18 cellular contexts compared by ENCODE assay signal in genomic region chr19:17673937-17674799, GRCh38. TPM values are rescaled to one million over a fixed set of nuclear protein-coding genes. Genes with fewer than 3 reads are reported as not detected.
A peak's percentile ranks its signal among the peaks of the same experiment; 100 is the strongest.
DNase-seq lines count a peak whose midpoint lies in the region; ATAC-seq, FAIRE-seq and TF ChIP-seq lines count a peak whose summit lies in the region.
"Had no signal": no experiment of that assay in that cellular context is flagged by ENCODE, and none has a peak within 500 bp of the region (broad histone marks: within the 10 kb centered on the region; RNA-seq: fewer than 3 reads in every experiment).

No MANE protein-coding gene starts in this region.

- no peaks in the 10 kb centered on the region; a peak in 2 of 5 replicates for H3K27me3 ChIP-seq in K562 (ENCODE audit: control insufficient read depth in 2 of 2, insufficient read depth in 2 of 2, low read length in 2 of 2)
- H3K27me3 ChIP-seq: BE2C had no signal

- H3K36me3 ChIP-seq in HEK293 (ENCODE audit: control insufficient read depth in 2 of 2, insufficient read depth in 1 of 2, low read length in 2 of 2) (no peaks in the 10 kb centered on the region), K562 (ENCODE audit: control insufficient read depth, insufficient read depth, low read length) (no peaks in the 10 kb centered on the region)

- no peak for TF ChIP-seq RAD21 in K562 (CRISPR knock-in tag; conservative IDR thresholded peaks at IDR 0.05 in 1 of 2, IDR thresholded peaks at IDR 0.05 in 1 of 2)

- WGBS in K562 (ENCODE audit: insufficient coverage, low coverage, missing lambda C conversion rate), result 8% methylated on average over 17 of the region's 19 CpGs

- intact Hi-C loops in K562 (cut with micrococcal nuclease), result loop anchor here (10.0 kb wide), 1 partner anchor 219 kb away; no protein-coding TSS in a partner anchor

- no peaks in the 10 kb centered on the region for H3K9me1 ChIP-seq in K562 (ENCODE audit: control insufficient read depth, insufficient read depth, low read length)

- H4K20me1 ChIP-seq in K562 (replicated peaks; ENCODE audit: control insufficient read depth, insufficient read depth, low read length), result peaks cover 9% of the 10 kb centered on the region

- no peak overlapping the region for H2AFZ ChIP-seq in K562 (ENCODE audit: low read depth, low read length)
- H2AFZ ChIP-seq: PC-9 had no signal

- in situ Hi-C loops in K562 (cut with MboI), result no loop called here

- no peak for TF ChIP-seq POLR2A in K562 (conservative IDR thresholded peaks at IDR 0.05)

- H3K79me2 ChIP-seq in K562 (ENCODE audit: control insufficient read depth, insufficient read depth, low read length), result no peaks in the 10 kb centered on the region

- H3K9me3 ChIP-seq in HEK293 (ENCODE audit: control insufficient read depth, insufficient read depth, low read depth, low read length) (no peaks in the 10 kb centered on the region), K562 (replicated peaks; ENCODE audit: control insufficient read depth, insufficient read depth, low read depth, low read length) (no peaks in the 10 kb centered on the region)
- H3K9me3 ChIP-seq: BE2C had no signal

- CTCF ChIA-PET in HEK293 (lab: Yijun Ruan, JAX) (no interaction called here), K562 (lab: Yijun Ruan, JAX; ENCODE audit: low intra/inter-chr PET ratio) (no interaction called here)

- no TSS peak for BruUV-seq in K562 (replicated peaks; lab: Mats Ljungman, UMichigan)

- H3K4me2 ChIP-seq in K562 (ENCODE audit: insufficient read depth, low read length), result no peak overlapping the region
- H3K4me2 ChIP-seq: PC-9 had no signal

- 0 out of 4 replicates have a peak overlapping the region, but pooled peaks of 1 of the 2 experiments have one; percentile 55 for H3K9ac ChIP-seq in K562 (ENCODE audit: insufficient read depth in 1 of 2, low read depth in 2 of 2, low read length in 2 of 2)

- DNase-seq in Ammon's horn (ENCODE audit: low spot score) (peak; percentile 16), K562 (ENCODE audit: extremely low read depth in 1 of 4, low spot score in 3 of 4) (no peak), middle frontal gyrus (ENCODE audit: extremely low spot score, low spot score) (peak; percentile 27), left lobe of liver (ENCODE audit: low spot score) (no peak)
- DNase-seq: ACHN; BE2C; CD4-positive, alpha-beta memory T cell; DMS79; NCI-H1092 treated with DMSO at 0.1 percent for 48 hours; NCI-H1694 treated with DMSO at 0.1 percent for 48 hours; PC-9; SHP77 had no signal

- POLR2A ChIA-PET in HEK293 (lab: Yijun Ruan, JAX) (interaction anchor here (0.6 kb wide), 1 partner anchor 107 kb away, joined by 3 read pairs; no protein-coding TSS in a partner anchor), K562 (lab: Yijun Ruan, JAX) (interaction anchor here (1.0 kb wide), 1 partner anchor 254 kb away, joined by 3 read pairs; the partner anchor contains the start of gene MVB12A)

- ATAC-seq in K562 (no peak), left lobe of liver (no peak), GM18502 (IDR thresholded peaks at IDR 0.05; ENCODE audit: poor library complexity, unreplicated experiment) (no peak), GM21390 (IDR thresholded peaks at IDR 0.05; ENCODE audit: unreplicated experiment) (no peak)

- no peak for FAIRE-seq in K562 (lab: Jason Lieb, UNC)
- FAIRE-seq: G401.6, GM12892 had no signal

- no peaks in the 10 kb centered on the region for H3K4me1 ChIP-seq in HEK293 (ENCODE audit: control insufficient read depth, insufficient read depth, low read length)
- H3K4me1 ChIP-seq in K562 (replicated peaks in 1 of 2; ENCODE audit: control insufficient read depth in 2 of 2, insufficient read depth in 2 of 2, low read length in 2 of 2), result peaks cover 0 to 2% of the 10 kb centered on the region in 2 experiments; a peak in 1 of 5 replicates
- H3K4me1 ChIP-seq: BE2C had no signal

- H3K4me3 ChIP-seq in HEK293 (ENCODE audit: low read depth, low read length) (no peak overlapping the region), K562 (no peak overlapping the region)
- H3K4me3 ChIP-seq: PC-9 had no signal

- no peak for TF ChIP-seq EP300 in K562 (IDR thresholded peaks at IDR 0.05; ENCODE audit: low read length)

- H3K27ac ChIP-seq in HEK293 (ENCODE audit: extremely low read depth, low read depth, low read length), result no peak overlapping the region
- no peak overlapping the region for H3K27ac ChIP-seq in K562 (ENCODE audit: extremely low read depth, low read depth, low read length)
- H3K27ac ChIP-seq: HL-60, PC-9 had no signal

- TF ChIP-seq CTCF in HEK293 (tag by site-specific recombination; IDR thresholded peaks at IDR 0.05) (no peak), K562 (IDR thresholded peaks at IDR 0.05 in 2 of 3, conservative IDR thresholded peaks at IDR 0.05 in 1 of 3; ENCODE audit: insufficient read depth in 2 of 3, low read depth in 1 of 3, low read length in 3 of 3) (no peak)

TF ChIP-seq in HEK293, 187 proteins besides CTCF, POLR2A, EP300 and RAD21:
- TF ChIP-seq ZNF623 (tag by site-specific recombination; IDR thresholded peaks at IDR 0.05) (peak; percentile 92), RBAK (tag by site-specific recombination; IDR thresholded peaks at IDR 0.05) (no peak)

TF ChIP-seq in K562, 482 proteins besides CTCF, POLR2A, EP300 and RAD21:
- TF ChIP-seq BCOR (IDR thresholded peaks at IDR 0.05), result peak; percentile 73
- no peak for TF ChIP-seq TGIF2 (CRISPR knock-in tag; IDR thresholded peaks at IDR 0.05)
- peak; percentile 70; the same call in 1 of the 2 replicates for TF ChIP-seq SMARCA5 (IDR thresholded peaks at IDR 0.05)
- TF ChIP-seq RBM25 (IDR thresholded peaks at IDR 0.05; ENCODE audit: low read depth, low read length, severe bottlenecking), result peak; percentile 31
- peak; percentile 37 to 52; a peak in 2 of 4 replicates for TF ChIP-seq KDM1A (IDR thresholded peaks at IDR 0.05)
- peak; percentile 87 for TF ChIP-seq ZFP36 (IDR thresholded peaks at IDR 0.05; ENCODE audit: low read depth, low read length, partially characterized antibody)
- no peak for TF ChIP-seq ESRRB (CRISPR knock-in tag; IDR thresholded peaks at IDR 0.05; ENCODE audit: borderline replicate concordance)

RNA-seq across cellular contexts. Expression of gene UNC13A, which starts 14.0 kb away (rescaled TPM):
- total RNA-seq in K562 (2011; cell fraction: chromatin; rRNA removed; ENCODE audit: low replicate concordance), result 5.0 and 12.3 TPM in 2 replicates
- 2.5 and 5.7 TPM in 2 replicates for total RNA-seq in K562 (2011; cell fraction: nucleolus; rRNA removed)
- 2.9 and 4.6 TPM in 2 replicates for total RNA-seq in K562 (2011; cell fraction: nucleoplasm; rRNA removed)
- 0.24 and 0.27 TPM in 2 replicates for total RNA-seq in K562 (2014; rRNA removed)
- 0.18 and 0.19 TPM in 2 replicates for total RNA-seq in K562 (2014; rRNA removed; fragmentation: Illumina TruSeq; extraction: Trizol)
- 0.15 and 0.25 TPM in 2 replicates for total RNA-seq in K562 (2015; rRNA removed; fragmentation: Illumina TruSeq; extraction: Trizol)
- 0.13 and 0.38 TPM in 2 replicates for total RNA-seq in K562 (2021)
- polyA plus RNA-seq in K562 (2011; rRNA removed), result 0.34 and 1.0 TPM in 2 replicates
- polyA plus RNA-seq in K562 (2011; cell fraction: cytosol; rRNA removed), result 0.24 and 0.81 TPM in 2 replicates
- 1.5 and 8.3 TPM in 2 replicates for polyA plus RNA-seq in K562 (2011; cell fraction: nucleus; rRNA removed)
- polyA plus RNA-seq in K562 (2012), result 0.28 and 0.66 TPM in 2 replicates
- 0.28 and 0.31 TPM in 2 replicates for polyA plus RNA-seq in K562 (2014; fragmentation: Illumina TruSeq; extraction: Trizol)
- polyA plus RNA-seq in K562 (2014; fragmentation: Nextera tagmentation; extraction: Ambion mirVana), result under 1 TPM; 0.03 to 0.04 TPM
- 0.16 and 0.20 TPM in 2 replicates for polyA plus RNA-seq in K562 (2014; rRNA removed)
- 0.63 and 1.4 TPM in 2 replicates for polyA minus RNA-seq in K562 (2011; rRNA and poly(A)+ RNA removed)
- 0.27 and 0.95 TPM in 2 replicates for polyA minus RNA-seq in K562 (2011; cell fraction: cytosol; rRNA and poly(A)+ RNA removed)
- 1.1 and 2.3 TPM in 2 replicates for polyA minus RNA-seq in K562 (2011; cell fraction: nucleus; rRNA and poly(A)+ RNA removed)
- total RNA-seq in left lobe of liver, result 0.13 TPM
- polyA plus RNA-seq: CD4-positive, alpha-beta memory T cell had no signal

RNA-seq across cellular contexts. Expression of gene MAP1S, which starts 45.1 kb away (rescaled TPM):
- 19.7 and 56.1 TPM in 2 replicates for total RNA-seq in K562 (2011; cell fraction: chromatin; rRNA removed; ENCODE audit: low replicate concordance)
- 33.4 and 40.5 TPM in 2 replicates for total RNA-seq in K562 (2011; cell fraction: nucleolus; rRNA removed)
- total RNA-seq in K562 (2011; cell fraction: nucleoplasm; rRNA removed), result 34.0 and 46.6 TPM in 2 replicates
- total RNA-seq in K562 (2014; rRNA removed), result 23.0 and 36.9 TPM in 2 replicates
- total RNA-seq in K562 (2014; rRNA removed; fragmentation: Illumina TruSeq; extraction: Trizol), result 3.0 and 5.3 TPM in 2 replicates
- total RNA-seq in K562 (2015; rRNA removed; fragmentation: Illumina TruSeq; extraction: Trizol), result 9.5 and 11.0 TPM in 2 replicates
- 79.8 and 81.0 TPM in 2 replicates for total RNA-seq in K562 (2021)
- polyA plus RNA-seq in K562 (2011; rRNA removed), result 5.9 and 18.2 TPM in 2 replicates
- polyA plus RNA-seq in K562 (2011; cell fraction: cytosol; rRNA removed), result 11.0 and 28.6 TPM in 2 replicates
- 17.9 and 37.4 TPM in 2 replicates for polyA plus RNA-seq in K562 (2011; cell fraction: nucleus; rRNA removed)
- polyA plus RNA-seq in K562 (2012), result 85.3 and 93.8 TPM in 2 replicates
- polyA plus RNA-seq in K562 (2014; fragmentation: Illumina TruSeq; extraction: Trizol), result 33.0 and 48.4 TPM in 2 replicates
- polyA plus RNA-seq in K562 (2014; fragmentation: Nextera tagmentation; extraction: Ambion mirVana), result 1 to 10 TPM; 2.0 to 3.0 TPM
- 12.2 and 13.9 TPM in 2 replicates for polyA plus RNA-seq in K562 (2014; rRNA removed)
- 12.8 and 15.3 TPM in 2 replicates for polyA minus RNA-seq in K562 (2011; rRNA and poly(A)+ RNA removed)
- 65.8 and 95.4 TPM in 2 replicates for polyA minus RNA-seq in K562 (2011; cell fraction: cytosol; rRNA and poly(A)+ RNA removed)
- polyA minus RNA-seq in K562 (2011; cell fraction: nucleus; rRNA and poly(A)+ RNA removed), result 15.6 and 19.3 TPM in 2 replicates
- 14.3 TPM for total RNA-seq in left lobe of liver

Comparison
In these comparisons a context has a peak if more than half of its experiments do, and no peak if none do; other contexts are left out.
1. DNase-seq: peak in Ammon's horn (single experiment) and middle frontal gyrus (single experiment); none in K562 (0 of 4) and left lobe of liver (single experiment).